In the genomic region with DNA sequence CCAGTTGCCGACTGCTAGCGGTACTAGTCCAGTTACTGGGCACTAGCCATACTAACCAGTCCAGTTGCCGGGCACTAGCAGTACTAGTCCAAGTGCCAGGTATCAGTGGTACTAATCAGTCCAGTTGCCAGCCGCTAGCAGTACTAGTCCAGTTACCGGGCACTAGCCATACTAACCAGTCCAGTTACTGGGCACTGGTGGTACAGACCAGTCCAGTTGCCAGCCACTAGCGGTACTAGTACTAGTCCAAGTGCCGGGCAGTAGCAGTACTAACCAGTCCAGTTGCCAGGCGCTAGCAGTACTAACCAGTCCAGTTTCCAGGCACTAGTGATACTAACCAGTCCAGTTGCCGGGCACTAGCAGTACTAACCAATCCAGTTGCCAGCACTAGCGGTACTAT, we compare ENCODE assay signal across 1 cellular context.
A peak's percentile ranks its signal among the peaks of the same experiment; 100 is the strongest.
TF ChIP-seq lines count a peak whose summit lies in the region.

No MANE protein-coding gene starts in this region.

TF ChIP-seq in H1, 55 proteins besides CTCF, POLR2A, EP300 and RAD21 (continued from another document):
- TF ChIP-seq SRF (IDR thresholded peaks at IDR 0.05; ENCODE audit: low read depth, low read length) (no peak), CBX5 (IDR thresholded peaks at IDR 0.05; ENCODE audit: low read depth, low read length) (no peak), BRCA1 (IDR thresholded peaks at IDR 0.05; ENCODE audit: low read depth, low read length) (peak; percentile 29; the same call in 1 of the 2 replicates)
